Comparison of ENCODE assay signal across 8 cellular contexts in genomic region chr14:78697341-78697740, GRCh38.
DNase-seq lines count a peak whose midpoint lies in the region; ATAC-seq and TF ChIP-seq lines count a peak whose summit lies in the region.

No MANE protein-coding gene starts in this region.

- H3K4me2 ChIP-seq in PC-9, result no peak overlapping the region
- no peak overlapping the region for H3K4me2 ChIP-seq in hepatocyte

- H3K36me3 ChIP-seq in HEK293 (ENCODE audit: control insufficient read depth in 2 of 2, insufficient read depth in 1 of 2, low read length in 2 of 2), result no peaks in the 10 kb centered on the region
- no peaks in the 10 kb centered on the region for H3K36me3 ChIP-seq in PC-9 (ENCODE audit: low read depth)
- no peaks in the 10 kb centered on the region for H3K36me3 ChIP-seq in hepatocyte (replicated peaks; ENCODE audit: insufficient read depth, low read depth)

- H3K27me3 ChIP-seq in PC-9 (ENCODE audit: insufficient read depth, low read depth), result 0 out of 2 replicates have a peak, but pooled peaks cover 3% of the 10 kb centered on the region
- peaks cover 9% of the 10 kb centered on the region for H3K27me3 ChIP-seq in hepatocyte

- H3K4me1 ChIP-seq in HEK293 (ENCODE audit: control insufficient read depth, insufficient read depth, low read length) (no peaks in the 10 kb centered on the region), PC-9 (replicated peaks; ENCODE audit: insufficient read depth) (no peaks in the 10 kb centered on the region), hepatocyte (ENCODE audit: insufficient read depth) (no peaks in the 10 kb centered on the region)

- POLR2A ChIA-PET in HEK293 (lab: Yijun Ruan, JAX) (no interaction called here), PC-9 (lab: Charles Lee; ENCODE audit: unreplicated experiment) (no interaction called here)

- H3K9me3 ChIP-seq in HEK293 (ENCODE audit: control insufficient read depth, insufficient read depth, low read depth, low read length) (no peaks in the 10 kb centered on the region), PC-9 (ENCODE audit: insufficient read depth, low read depth) (no peaks in the 10 kb centered on the region), hepatocyte (ENCODE audit: low read depth) (no peaks in the 10 kb centered on the region)

- no peaks in the 10 kb centered on the region for H3K27me3 Mint-ChIP-seq in natural killer cell treated with Interleukin-12 subunit alpha and Interleukin-12 subunit beta and Interleukin-15 and Interleukin-18, amount 100 ng/mL, for 72 hours
- no peaks in the 10 kb centered on the region for H3K27me3 Mint-ChIP-seq in activated naive CD4-positive, alpha-beta T cell treated with anti-CD3 and anti-CD28 coated beads, Interleukin-2, amount 10 ng/mL, durations not matched to agents 7 days and 5 days
- H3K27me3 Mint-ChIP-seq in activated T-helper 2 cell treated with anti-CD3 and anti-CD28 coated beads, Interferon-gamma antibody, Interleukin-2, Interleukin-4, amounts not matched to agents 10 μg/mL and 5 μg/mL and 100 μg/mL, durations not matched to agents 14 hours and 24 hours and 36 hours (ENCODE audit: low read depth), result peaks cover 2% of the 10 kb centered on the region

- no peaks in the 10 kb centered on the region for H3K79me2 ChIP-seq in PC-9 (ENCODE audit: low read depth)
- no peaks in the 10 kb centered on the region for H3K79me2 ChIP-seq in hepatocyte

- H2AFZ ChIP-seq in PC-9 (no peak overlapping the region), hepatocyte (no peak overlapping the region)

- ATAC-seq in natural killer cell treated with Interleukin-12 subunit alpha and Interleukin-12 subunit beta and Interleukin-15 and Interleukin-18, amount 100 ng/mL, for 72 hours, result no peak

- TF ChIP-seq CTCF in HEK293 (tag by site-specific recombination; IDR thresholded peaks at IDR 0.05) (no peak), PC-9 (conservative IDR thresholded peaks at IDR 0.05) (peak; percentile 65), hepatocyte (IDR thresholded peaks at IDR 0.05; ENCODE audit: poor library complexity) (peak; percentile 61)

- no peaks in the 10 kb centered on the region for H3K9me2 ChIP-seq in PC-9 (ENCODE audit: insufficient read depth)
- H3K9me2 ChIP-seq in hepatocyte (replicated peaks; ENCODE audit: insufficient read depth), result no peaks in the 10 kb centered on the region

- H3K4me3 Mint-ChIP-seq in natural killer cell treated with Interleukin-12 subunit alpha and Interleukin-12 subunit beta and Interleukin-15 and Interleukin-18, amount 100 ng/mL, for 72 hours, result no peak overlapping the region
- no peak overlapping the region for H3K4me3 Mint-ChIP-seq in activated naive CD4-positive, alpha-beta T cell treated with anti-CD3 and anti-CD28 coated beads, Interleukin-2, amount 10 ng/mL, durations not matched to agents 7 days and 5 days
- H3K4me3 Mint-ChIP-seq in activated T-helper 2 cell treated with anti-CD3 and anti-CD28 coated beads, Interferon-gamma antibody, Interleukin-2, Interleukin-4, amounts not matched to agents 10 μg/mL and 5 μg/mL and 100 μg/mL, durations not matched to agents 14 hours and 24 hours and 36 hours (ENCODE audit: low read depth), result no peak overlapping the region

- no peaks in the 10 kb centered on the region for H3K9me3 Mint-ChIP-seq in natural killer cell treated with Interleukin-12 subunit alpha and Interleukin-12 subunit beta and Interleukin-15 and Interleukin-18, amount 100 ng/mL, for 72 hours
- no peaks in the 10 kb centered on the region for H3K9me3 Mint-ChIP-seq in activated naive CD4-positive, alpha-beta T cell treated with anti-CD3 and anti-CD28 coated beads, Interleukin-2, amount 10 ng/mL, durations not matched to agents 7 days and 5 days
- H3K9me3 Mint-ChIP-seq in activated T-helper 2 cell treated with anti-CD3 and anti-CD28 coated beads, Interferon-gamma antibody, Interleukin-2, Interleukin-4, amounts not matched to agents 10 μg/mL and 5 μg/mL and 100 μg/mL, durations not matched to agents 14 hours and 24 hours and 36 hours, result no peaks in the 10 kb centered on the region

- H3K36me3 Mint-ChIP-seq in natural killer cell treated with Interleukin-12 subunit alpha and Interleukin-12 subunit beta and Interleukin-15 and Interleukin-18, amount 100 ng/mL, for 72 hours, result no peaks in the 10 kb centered on the region
- H3K36me3 Mint-ChIP-seq in activated naive CD4-positive, alpha-beta T cell treated with anti-CD3 and anti-CD28 coated beads, Interleukin-2, amount 10 ng/mL, durations not matched to agents 7 days and 5 days, result no peaks in the 10 kb centered on the region
- H3K36me3 Mint-ChIP-seq in activated T-helper 2 cell treated with anti-CD3 and anti-CD28 coated beads, Interferon-gamma antibody, Interleukin-2, Interleukin-4, amounts not matched to agents 10 μg/mL and 5 μg/mL and 100 μg/mL, durations not matched to agents 14 hours and 24 hours and 36 hours (ENCODE audit: low read depth), result no peaks in the 10 kb centered on the region

- H3K27ac Mint-ChIP-seq in natural killer cell treated with Interleukin-12 subunit alpha and Interleukin-12 subunit beta and Interleukin-15 and Interleukin-18, amount 100 ng/mL, for 72 hours, result no peak overlapping the region
- H3K27ac Mint-ChIP-seq in activated naive CD4-positive, alpha-beta T cell treated with anti-CD3 and anti-CD28 coated beads, Interleukin-2, amount 10 ng/mL, durations not matched to agents 7 days and 5 days, result no peak overlapping the region
- no peak overlapping the region for H3K27ac Mint-ChIP-seq in activated T-helper 2 cell treated with anti-CD3 and anti-CD28 coated beads, Interferon-gamma antibody, Interleukin-2, Interleukin-4, amounts not matched to agents 10 μg/mL and 5 μg/mL and 100 μg/mL, durations not matched to agents 14 hours and 24 hours and 36 hours

- BruUV-seq in PC-9 (replicated peaks; lab: Mats Ljungman, UMichigan), result no TSS peak

- intact Hi-C loops in PC-9 (cut with micrococcal nuclease; ENCODE audit: unreplicated experiment), result loop anchor here (2.0 kb wide), 1 partner anchor 835 kb away; no protein-coding TSS in a partner anchor
- intact Hi-C loops in activated T-helper 2 cell treated with anti-CD3 and anti-CD28 coated beads, Interferon-gamma antibody, Interleukin-2, Interleukin-4, amounts not matched to agents 10 μg/mL and 5 μg/mL and 100 μg/mL, durations not matched to agents 14 hours and 24 hours and 36 hours (cut with micrococcal nuclease), result no loop called here

- WGBS in hepatocyte (ENCODE audit: low lambda C conversion rate, missing lambda C conversion rate), result 6% methylated on average over 2 of the region's 2 CpGs

- H3K27ac ChIP-seq in HEK293 (ENCODE audit: extremely low read depth, low read depth, low read length) (no peak overlapping the region), PC-9 (no peak overlapping the region), hepatocyte (no peak overlapping the region)

- no peaks in the 10 kb centered on the region for H4K20me1 ChIP-seq in PC-9 (ENCODE audit: insufficient read depth)
- H4K20me1 ChIP-seq in hepatocyte (ENCODE audit: insufficient read depth, poor library complexity, severe bottlenecking), result no peaks in the 10 kb centered on the region

- DNase-seq in AML-193 (lab: John Stamatoyannopoulos, UW) (peak; percentile 11 to 16), PC-9 (no peak), hepatocyte (ENCODE audit: low spot score) (peak; percentile 20)
- DNase-seq in stimulated activated naive CD4-positive, alpha-beta T cell treated with Interleukin-2 at 50 U/mL for 16 hours (lab: John Stamatoyannopoulos, UW), result no peak
- DNase-seq in natural killer cell treated with Interleukin-12 subunit alpha and Interleukin-12 subunit beta and Interleukin-15 and Interleukin-18, amount 100 ng/mL, for 72 hours (ENCODE audit: low spot score), result no peak
- DNase-seq in activated naive CD4-positive, alpha-beta T cell treated with anti-CD3 and anti-CD28 coated beads, Interleukin-2, amount 10 ng/mL, durations not matched to agents 7 days and 5 days, result no peak
- DNase-seq in activated T-helper 2 cell treated with anti-CD3 and anti-CD28 coated beads, Interferon-gamma antibody, Interleukin-2, Interleukin-4, amounts not matched to agents 10 μg/mL and 5 μg/mL and 100 μg/mL, durations not matched to agents 14 hours and 24 hours and 36 hours (ENCODE audit: low spot score), result no peak

- H3K4me3 ChIP-seq in HEK293 (ENCODE audit: low read depth, low read length), result no peak overlapping the region
- H3K4me3 ChIP-seq in PC-9, result no peak overlapping the region
- H3K4me3 ChIP-seq in hepatocyte, result no peak overlapping the region

- H3F3A ChIP-seq in PC-9 (ENCODE audit: insufficient read depth, low read depth), result no peaks in the 10 kb centered on the region

- CTCF ChIA-PET in HEK293 (lab: Yijun Ruan, JAX) (interaction anchor here (0.6 to 1.4 kb wide), 5 partner anchors 32 to 1474 kb away, joined by 3 to 4 read pairs (median 4); no protein-coding TSS in a partner anchor), PC-9 (lab: Charles Lee) (no interaction called here)
- CTCF ChIA-PET in activated naive CD4-positive, alpha-beta T cell treated with anti-CD3 and anti-CD28 coated beads, Interleukin-2, amount 10 ng/mL, durations not matched to agents 7 days and 5 days (lab: Charles Lee), result interaction anchor here (1.1 to 1.7 kb wide), 2 partner anchors 100 to 249 kb away, joined by 4 read pairs; no protein-coding TSS in a partner anchor

- no peaks in the 10 kb centered on the region for H3K4me1 Mint-ChIP-seq in natural killer cell treated with Interleukin-12 subunit alpha and Interleukin-12 subunit beta and Interleukin-15 and Interleukin-18, amount 100 ng/mL, for 72 hours (ENCODE audit: low read depth in 2 of 2)
- no peaks in the 10 kb centered on the region for H3K4me1 Mint-ChIP-seq in activated naive CD4-positive, alpha-beta T cell treated with anti-CD3 and anti-CD28 coated beads, Interleukin-2, amount 10 ng/mL, durations not matched to agents 7 days and 5 days
- no peaks in the 10 kb centered on the region for H3K4me1 Mint-ChIP-seq in activated T-helper 2 cell treated with anti-CD3 and anti-CD28 coated beads, Interferon-gamma antibody, Interleukin-2, Interleukin-4, amounts not matched to agents 10 μg/mL and 5 μg/mL and 100 μg/mL, durations not matched to agents 14 hours and 24 hours and 36 hours (ENCODE audit: low read depth)

TF ChIP-seq in HEK293, 187 proteins besides CTCF, POLR2A, EP300 and RAD21:
- no peak for TF ChIP-seq ZBTB20 (tag by site-specific recombination; IDR thresholded peaks at IDR 0.05)
- no peak for TF ChIP-seq ZBTB1 (tag by site-specific recombination; IDR thresholded peaks at IDR 0.05)
- TF ChIP-seq ZNF37A (tag by site-specific recombination; IDR thresholded peaks at IDR 0.05), result no peak
- no peak for TF ChIP-seq ZNF76 (tag by site-specific recombination; IDR thresholded peaks at IDR 0.05; ENCODE audit: borderline replicate concordance, low read depth)
- peak; percentile 14; the same call in 1 of the 2 replicates for TF ChIP-seq ZNF654 (tag by site-specific recombination; IDR thresholded peaks at IDR 0.05; ENCODE audit: low read depth)

Comparison
In these comparisons a context has a peak if more than half of its experiments do, and no peak if none do; other contexts are left out.
1. DNase-seq: peak in AML-193 (2 of 2) and hepatocyte (single experiment); none in PC-9 (0 of 2), stimulated activated naive CD4-positive, alpha-beta T cell treated with Interleukin-2 at 50 U/mL for 16 hours (single experiment), natural killer cell treated with Interleukin-12 subunit alpha and Interleukin-12 subunit beta and Interleukin-15 and Interleukin-18, amount 100 ng/mL, for 72 hours (single experiment), activated naive CD4-positive, alpha-beta T cell treated with anti-CD3 and anti-CD28 coated beads, Interleukin-2, amount 10 ng/mL, durations not matched to agents 7 days and 5 days (single experiment) and activated T-helper 2 cell treated with anti-CD3 and anti-CD28 coated beads, Interferon-gamma antibody, Interleukin-2, Interleukin-4, amounts not matched to agents 10 μg/mL and 5 μg/mL and 100 μg/mL, durations not matched to agents 14 hours and 24 hours and 36 hours (single experiment).